ENCODE assay signal across 14 cellular contexts in the genomic region with DNA sequence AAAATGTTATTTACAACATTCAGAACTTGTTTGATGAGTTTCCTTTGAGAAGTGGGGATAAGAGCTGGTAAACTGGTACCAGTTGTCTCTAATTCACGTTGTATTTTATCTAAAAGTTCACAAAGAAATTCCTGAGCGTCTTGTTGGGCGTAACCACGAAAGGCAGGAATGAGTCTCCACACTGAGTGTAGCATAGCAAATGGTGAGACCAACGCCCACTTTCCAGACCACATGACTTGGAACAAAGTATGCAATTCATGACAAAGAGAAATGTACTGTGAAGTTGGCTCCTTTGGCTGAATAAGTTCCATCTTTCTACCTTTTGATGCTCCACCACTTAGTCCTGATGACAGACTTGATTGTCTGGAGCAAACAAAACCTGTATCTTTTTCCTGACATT. TPM values are rescaled to one million over a fixed set of nuclear protein-coding genes. Genes with fewer than 3 reads are reported as not detected.
A peak's percentile ranks its signal among the peaks of the same experiment; 100 is the strongest.
DNase-seq lines count a peak whose midpoint lies in the region; ATAC-seq and TF ChIP-seq lines count a peak whose summit lies in the region.
"Had no signal": no experiment of that assay in that cellular context is flagged by ENCODE, and none has a peak within 500 bp of the region (broad histone marks: within the 10 kb centered on the region; RNA-seq: fewer than 3 reads in every experiment).

No MANE protein-coding gene starts in this region.

- BruUV-seq in IMR-90 (replicated peaks; lab: Mats Ljungman, UMichigan) = no TSS peak

- H3K36me3 Mint-ChIP-seq in mesothelial cell of epicardium = no peaks in the 10 kb centered on the region

- no peak for ATAC-seq in IMR-90 (ENCODE audit: low read depth)
- ATAC-seq in GM19035 (IDR thresholded peaks at IDR 0.05; ENCODE audit: unreplicated experiment) = no peak

- CTCF ChIA-PET in IMR-90 (lab: Yijun Ruan, JAX) = interaction anchor here (0.5 to 1.0 kb wide), 2 partner anchors 42 to 278 kb away, joined by 3 read pairs; no protein-coding TSS in a partner anchor

- peak overlapping the region; percentile 28; the same call in 1 of the 2 replicates for H2BK20ac ChIP-seq in IMR-90 (ENCODE audit: low read depth, low read length)

- H3K9me3 Mint-ChIP-seq in mesothelial cell of epicardium = no peaks in the 10 kb centered on the region
- H3K9me3 Mint-ChIP-seq: activated T-helper 1 cell treated with anti-CD3 and anti-CD28 coated beads, Interleukin-12 subunit alpha, Interleukin-12 subunit beta, Interleukin-2, Interleukin-4 antibody, amounts not matched to agents 30 ng/mL and 10 ng/mL and 1 ng/mL, durations not matched to agents 14 hours and 24 hours and 36 hours; central memory CD8-positive, alpha-beta T cell; H9; IgD-negative memory B cell had no signal

- WGBS in IMR-90 (ENCODE audit: extremely low coverage in 2 of 2, insufficient read length in 1 of 2), 2 experiments = no CpG with 5 or more reads among the region's 5 CpGs
- WGBS in mesenchymal stem cell = 75% methylated on average over 5 of the region's 5 CpGs

- no peaks in the 10 kb centered on the region for H3K27me3 Mint-ChIP-seq in mesothelial cell of epicardium (ENCODE audit: low read depth)
- H3K27me3 Mint-ChIP-seq: IgD-negative memory B cell had no signal

- peak overlapping the region; percentile 35 for H3K27ac Mint-ChIP-seq in mesothelial cell of epicardium
- H3K27ac Mint-ChIP-seq: activated T-helper 1 cell treated with anti-CD3 and anti-CD28 coated beads, Interleukin-12 subunit alpha, Interleukin-12 subunit beta, Interleukin-2, Interleukin-4 antibody, amounts not matched to agents 30 ng/mL and 10 ng/mL and 1 ng/mL, durations not matched to agents 14 hours and 24 hours and 36 hours had no signal

- no peak overlapping the region for H2BK12ac ChIP-seq in mesenchymal stem cell (ENCODE audit: low read length in 2 of 2)

- peak overlapping the region; percentile 55; the same call in 1 of the 2 replicates for H3K27ac ChIP-seq in IMR-90 (ENCODE audit: insufficient read depth, low read length)
- no peak overlapping the region for H3K27ac ChIP-seq in mesenchymal stem cell (ENCODE audit: low read length, poor library complexity, severe bottlenecking)

- H3K36me3 ChIP-seq in IMR-90 (ENCODE audit: control insufficient read depth, insufficient read depth, low read length) = peaks cover 12% of the 10 kb centered on the region; the same call in 1 of the 2 replicates
- no peaks in the 10 kb centered on the region for H3K36me3 ChIP-seq in mesenchymal stem cell (ENCODE audit: control insufficient read depth in 1 of 2, insufficient read depth in 2 of 2, low read depth in 1 of 2, low read length in 2 of 2)

- H2AFZ ChIP-seq in IMR-90 (replicated peaks; ENCODE audit: low read length, poor library complexity) (no peak overlapping the region), mesenchymal stem cell (ENCODE audit: low read depth, low read length) (no peak overlapping the region)

- peaks cover 5% of the 10 kb centered on the region; the same call in 1 of the 2 replicates for H4K20me1 ChIP-seq in IMR-90 (ENCODE audit: insufficient read depth, low read length)

- H3K4me3 ChIP-seq in IMR-90 (ENCODE audit: insufficient read depth, low read depth, low read length) = no peak overlapping the region
- H3K4me3 ChIP-seq in cardiac fibroblast (replicated peaks in 1 of 2; ENCODE audit: low read depth in 2 of 2, low read length in 2 of 2) = no peak overlapping the region
- no peak overlapping the region for H3K4me3 ChIP-seq in mesenchymal stem cell (ENCODE audit: insufficient read depth in 1 of 2, low read depth in 1 of 2, low read length in 2 of 2)

- peak overlapping the region; percentile 92 for H3K18ac ChIP-seq in IMR-90 (ENCODE audit: low read depth, low read length)
- no peak overlapping the region for H3K18ac ChIP-seq in mesenchymal stem cell (ENCODE audit: low read depth in 1 of 2, low read length in 2 of 2)

- TF ChIP-seq RAD21 in IMR-90 (IDR thresholded peaks at IDR 0.05; ENCODE audit: low read length) = no peak

- H3K9me3 ChIP-seq in IMR-90 (ENCODE audit: control insufficient read depth, insufficient read depth, low read length) = no peaks in the 10 kb centered on the region
- H3K9me3 ChIP-seq in mesenchymal stem cell (ENCODE audit: control insufficient read depth, low read length) = no peaks in the 10 kb centered on the region

- H2AK5ac ChIP-seq in IMR-90 (ENCODE audit: low read depth, low read length) = peak overlapping the region; percentile 68; the same call in 1 of the 2 replicates
- no peak overlapping the region for H2AK5ac ChIP-seq in mesenchymal stem cell (ENCODE audit: low read length, severe bottlenecking)

- no peak overlapping the region for H3K4me3 Mint-ChIP-seq in mesothelial cell of epicardium
- H3K4me3 Mint-ChIP-seq: activated T-helper 1 cell treated with anti-CD3 and anti-CD28 coated beads, Interleukin-12 subunit alpha, Interleukin-12 subunit beta, Interleukin-2, Interleukin-4 antibody, amounts not matched to agents 30 ng/mL and 10 ng/mL and 1 ng/mL, durations not matched to agents 14 hours and 24 hours and 36 hours; central memory CD8-positive, alpha-beta T cell; IgD-negative memory B cell had no signal

- H4K8ac ChIP-seq in IMR-90 (ENCODE audit: low read depth in 2 of 2, low read length in 2 of 2) (no peak overlapping the region; a peak in 2 of 4 replicates), mesenchymal stem cell (ENCODE audit: low read length) (no peak overlapping the region)

- peak overlapping the region; percentile 35; the same call in 1 of the 2 replicates for H3K23ac ChIP-seq in IMR-90 (ENCODE audit: low read depth, low read length)
- no peak overlapping the region for H3K23ac ChIP-seq in mesenchymal stem cell (ENCODE audit: low read length in 2 of 2)

- intact Hi-C loops in IMR-90 (cut with micrococcal nuclease) = loop anchor here (5.0 kb wide), 1 partner anchor 366 kb away; no protein-coding TSS in a partner anchor

- peak; percentile 53 for DNase-seq in activated CD4-positive, alpha-beta T cell treated with anti-CD3 and anti-CD28 coated beads for 48 hours
- DNase-seq in activated CD4-positive, alpha-beta T cell treated with anti-CD3 and anti-CD28 coated beads for 4 hours = no peak
- DNase-seq in IMR-90 (peak; percentile 53), cardiac fibroblast (ENCODE audit: low read depth in 2 of 2) (peak; percentile 50 to 62), mesothelial cell of epicardium (ENCODE audit: low spot score in 2 of 2, unreplicated experiment in 2 of 2) (no peak), mesenchymal stem cell (no peak)
- no peak for DNase-seq in activated CD4-positive, CD25-positive, alpha-beta regulatory T cell (lab: John Stamatoyannopoulos, UW)
- DNase-seq: H9, NCI-H69, Right ventricle myocardium superior had no signal

- H3K4me1 Mint-ChIP-seq in mesothelial cell of epicardium = peaks cover 20% of the 10 kb centered on the region
- H3K4me1 Mint-ChIP-seq: central memory CD8-positive, alpha-beta T cell had no signal

- H4K5ac ChIP-seq in IMR-90 (ENCODE audit: low read depth, low read length) = peak overlapping the region; percentile 81

- H2BK120ac ChIP-seq in IMR-90 (ENCODE audit: low read depth, low read length) (no peak overlapping the region), mesenchymal stem cell (ENCODE audit: low read depth, low read length) (no peak overlapping the region)

- TF ChIP-seq CTCF in IMR-90 (conservative IDR thresholded peaks at IDR 0.05; ENCODE audit: low read depth, low read length) (no peak), cardiac fibroblast (IDR thresholded peaks at IDR 0.05; ENCODE audit: low read depth, low read length) (no peak), mesothelial cell of epicardium (IDR thresholded peaks at IDR 0.05; ENCODE audit: unreplicated experiment) (no peak)

- H2BK5ac ChIP-seq in IMR-90 (ENCODE audit: low read depth, low read length, poor library complexity, severe bottlenecking) (peak overlapping the region; percentile 35), mesenchymal stem cell (ENCODE audit: low read depth, low read length, poor library complexity, severe bottlenecking) (no peak overlapping the region)

- H4K91ac ChIP-seq in IMR-90 (ENCODE audit: insufficient read depth, low read depth, low read length) (peak overlapping the region; percentile 14; the same call in 1 of the 2 replicates), mesenchymal stem cell (ENCODE audit: low read length) (no peak overlapping the region)

- POLR2A ChIA-PET in IMR-90 (lab: Charles Lee; ENCODE audit: unreplicated experiment) = no interaction called here

- H3K9ac ChIP-seq in IMR-90 (ENCODE audit: low read depth, low read length) (no peak overlapping the region), mesenchymal stem cell (ENCODE audit: low read length) (no peak overlapping the region)

- dilution Hi-C loops in IMR-90 (cut with HindIII; ENCODE audit: low sequenced_read_pairs, unreplicated experiment) = no loop called here

- in situ Hi-C loops in IMR-90 (cut with MboI; ENCODE audit: low sequenced_read_pairs) = no loop called here

- H3K4ac ChIP-seq in IMR-90 (ENCODE audit: low read depth, low read length) (peak overlapping the region; percentile 47; the same call in 1 of the 2 replicates), mesenchymal stem cell (ENCODE audit: low read depth in 1 of 2, low read length in 2 of 2) (no peak overlapping the region)

- H3K56ac ChIP-seq in IMR-90 (ENCODE audit: extremely low read depth, insufficient read depth, low read length) = no peak overlapping the region

- TF ChIP-seq POLR2A in IMR-90 (IDR thresholded peaks at IDR 0.05; ENCODE audit: low read depth, low read length) = no peak

- peaks cover 15% of the 10 kb centered on the region for H3K4me1 ChIP-seq in IMR-90 (ENCODE audit: control insufficient read depth, insufficient read depth, low read length)
- H3K4me1 ChIP-seq in mesenchymal stem cell (ENCODE audit: control insufficient read depth, insufficient read depth, low read depth, low read length) = no peaks in the 10 kb centered on the region

- H3K9me1 ChIP-seq in IMR-90 (ENCODE audit: insufficient read depth, low read length) = peaks cover 7% of the 10 kb centered on the region

- H3K27me3 ChIP-seq in IMR-90 (ENCODE audit: control insufficient read depth, insufficient read depth, low read length) = no peaks in the 10 kb centered on the region
- H3K27me3 ChIP-seq in mesenchymal stem cell (ENCODE audit: control insufficient read depth in 1 of 2, insufficient read depth in 1 of 2, low read length in 2 of 2) = no peaks in the 10 kb centered on the region

- H2BK15ac ChIP-seq in IMR-90 (ENCODE audit: low read depth, low read length) (0 out of 3 replicates have a peak overlapping the region, but pooled peaks have one; percentile 39), mesenchymal stem cell (ENCODE audit: low read depth, poor library complexity, severe bottlenecking) (no peak overlapping the region)

- H2AK9ac ChIP-seq in IMR-90 (replicated peaks; ENCODE audit: low read depth, low read length, poor library complexity) = peak overlapping the region; percentile 29

- H3K4me2 ChIP-seq in IMR-90 (ENCODE audit: low read depth, low read length) (no peak overlapping the region), mesenchymal stem cell (ENCODE audit: low read length, poor library complexity, severe bottlenecking) (no peak overlapping the region)

- H3K14ac ChIP-seq in IMR-90 (replicated peaks; ENCODE audit: low read depth, low read length) = peak overlapping the region; percentile 49; the same call in 1 of the 2 replicates
- H3K14ac ChIP-seq in mesenchymal stem cell (ENCODE audit: low read length in 2 of 2) = no peak overlapping the region

- H3K79me1 ChIP-seq in IMR-90 (ENCODE audit: low read depth in 1 of 2, low read length in 2 of 2) (peaks cover 17 to 31% of the 10 kb centered on the region in 2 experiments), mesenchymal stem cell (replicated peaks; ENCODE audit: low read length, poor library complexity, severe bottlenecking) (no peaks in the 10 kb centered on the region)

RNA-seq across cellular contexts. Expression of gene USP44, which starts 18.4 kb away (rescaled TPM):
- total RNA-seq in IMR-90 (2012; rRNA removed) = 33.5 and 40.3 TPM in 2 replicates
- polyA plus RNA-seq in IMR-90 (2012; rRNA removed) = 10.3 and 13.0 TPM in 2 replicates
- polyA plus RNA-seq in IMR-90 (2012; cell fraction: cytosol; rRNA removed) = 5.0 and 5.1 TPM in 2 replicates
- 6.5 and 43.3 TPM in 2 replicates for polyA plus RNA-seq in IMR-90 (2012; cell fraction: nucleus; rRNA removed; ENCODE audit: low replicate concordance)
- 0.16 to 0.36 TPM (median 0.25 TPM) in 3 replicates for total RNA-seq in mesothelial cell of epicardium
- polyA plus RNA-seq in mesenchymal stem cell (2013, experiment 1 of 2) = 0.01 TPM
- polyA plus RNA-seq in mesenchymal stem cell (2013, experiment 2 of 2) = 0.05 TPM

RNA-seq across cellular contexts. Expression of gene METAP2, which starts 58.9 kb away (rescaled TPM):
- total RNA-seq in IMR-90 (2012; rRNA removed) (72.9 and 108 TPM in 2 replicates), mesothelial cell of epicardium (78.9 to 92.2 TPM (median 91.1 TPM) in 3 replicates)
- polyA plus RNA-seq in IMR-90 (2012; rRNA removed) = 51.7 and 62.5 TPM in 2 replicates
- polyA plus RNA-seq in IMR-90 (2012; cell fraction: cytosol; rRNA removed) = 7.0 and 16.0 TPM in 2 replicates
- polyA plus RNA-seq in IMR-90 (2012; cell fraction: nucleus; rRNA removed; ENCODE audit: low replicate concordance) = 2.1 and 22.5 TPM in 2 replicates
- polyA plus RNA-seq in mesenchymal stem cell (2013, experiment 1 of 2) = 59.9 TPM
- 60.6 TPM for polyA plus RNA-seq in mesenchymal stem cell (2013, experiment 2 of 2)

Comparison
In these comparisons a context has a peak if more than half of its experiments do, and no peak if none do; other contexts are left out.
1. DNase-seq: peak in activated CD4-positive, alpha-beta T cell treated with anti-CD3 and anti-CD28 coated beads for 48 hours (single experiment), IMR-90 (single experiment) and cardiac fibroblast (2 of 2); none in activated CD4-positive, alpha-beta T cell treated with anti-CD3 and anti-CD28 coated beads for 4 hours (0 of 2), mesothelial cell of epicardium (0 of 2), mesenchymal stem cell (single experiment) and activated CD4-positive, CD25-positive, alpha-beta regulatory T cell (0 of 4).
2. RNA of gene USP44, which starts 18.4 kb away (total RNA-seq): 33.5 to 40.3 TPM in IMR-90; 0.16 to 0.36 TPM in mesothelial cell of epicardium; every median in the first group is over 10 times any median in the second.